Comparison of ENCODE assay signal across 34 cellular contexts in the genomic region with DNA sequence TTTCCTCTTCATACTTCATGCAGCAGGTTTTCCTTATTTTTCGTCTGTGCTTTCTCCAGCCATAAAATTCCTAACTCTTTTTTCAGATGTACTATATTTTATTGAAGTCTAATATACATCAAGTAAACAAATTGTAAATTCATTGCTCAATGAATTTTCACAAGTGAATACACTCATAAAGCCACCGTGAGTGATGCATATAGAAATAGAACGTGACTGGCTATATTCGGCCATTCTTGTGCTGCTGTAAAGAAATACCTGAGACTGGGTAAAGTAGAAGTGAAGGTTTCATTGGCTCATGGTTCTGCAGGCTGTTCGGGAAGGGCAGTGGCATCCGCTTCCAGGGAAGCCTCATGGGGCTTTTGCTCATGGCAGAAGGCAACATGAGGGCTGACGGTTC.
DNase-seq lines count a peak whose midpoint lies in the region; ATAC-seq, FAIRE-seq and TF ChIP-seq lines count a peak whose summit lies in the region.
"Had no signal": no experiment of that assay in that cellular context is flagged by ENCODE, and none has a peak within 500 bp of the region (broad histone marks: within the 10 kb centered on the region; RNA-seq: fewer than 3 reads in every experiment).

No MANE protein-coding gene starts in this region.

- intact Hi-C loops in left colon (cut with DNase I, micrococcal nuclease) = no loop called here
- intact Hi-C loops in mucosa of descending colon (cut with DNase I, micrococcal nuclease) = no loop called here

- H3K56ac ChIP-seq in H1 (replicated peaks; ENCODE audit: insufficient read length, low read depth, low read length) = no peak overlapping the region

- no peak for TF ChIP-seq POLR2A in H1 (IDR thresholded peaks at IDR 0.05; ENCODE audit: control extremely low read depth in 1 of 2, low read depth in 2 of 2, low read length in 2 of 2)

- H3K23me2 ChIP-seq in H1 (ENCODE audit: low read depth, low read length) = no peaks in the 10 kb centered on the region

- no peak overlapping the region for H3K23ac ChIP-seq in H1 (ENCODE audit: insufficient read length)

- H4K20me1 ChIP-seq in H1 (replicated peaks in 1 of 2; ENCODE audit: control insufficient read depth in 1 of 2, insufficient read depth in 2 of 2, low read length in 2 of 2) = no peaks in the 10 kb centered on the region
- no peaks in the 10 kb centered on the region for H4K20me1 ChIP-seq in neural progenitor cell (ENCODE audit: low read depth)
- H4K20me1 ChIP-seq: BLaER1; BLaER1 treated with 17β-estradiol and CSF1 and Interleukin-3, amounts not matched to agents 10 nM and 100 nM had no signal

- H3K27me3 ChIP-seq in H1 (replicated peaks in 1 of 4; ENCODE audit: control insufficient read depth in 3 of 4, extremely low read depth in 1 of 4, insufficient read depth in 3 of 4, low read length in 3 of 4) (no peaks in the 10 kb centered on the region), neural progenitor cell (no peaks in the 10 kb centered on the region)
- H3K27me3 ChIP-seq: BE2C; BLaER1; BLaER1 treated with 17β-estradiol and CSF1 and Interleukin-3, amounts not matched to agents 10 nM and 100 nM had no signal

- no peak overlapping the region for H4K5ac ChIP-seq in H1 (ENCODE audit: insufficient read length, low read depth, low read length)

- no peak overlapping the region for H3K4me3 Mint-ChIP-seq in neural progenitor cell
- H3K4me3 Mint-ChIP-seq: B cell; CD14-positive monocyte; CD4-positive, alpha-beta memory T cell; CD4-positive, alpha-beta T cell; CD4-positive, CD25-positive, alpha-beta regulatory T cell; CD8-positive, alpha-beta memory T cell; CD8-positive, alpha-beta T cell had no signal

- peaks cover 1% of the 10 kb centered on the region for H3K27me3 Mint-ChIP-seq in neural progenitor cell (ENCODE audit: insufficient read depth, low read depth)
- H3K27me3 Mint-ChIP-seq: B cell; CD4-positive, alpha-beta memory T cell; CD4-positive, alpha-beta T cell; CD4-positive, CD25-positive, alpha-beta regulatory T cell; CD8-positive, alpha-beta memory T cell had no signal

- no peak overlapping the region for H3K18ac ChIP-seq in H1 (ENCODE audit: extremely low read depth, low read length)

- no peak overlapping the region for H2BK15ac ChIP-seq in H1 (ENCODE audit: low read length)

- H3K4me3 ChIP-seq in H1 (ENCODE audit: extremely low read depth in 1 of 4, insufficient read depth in 2 of 4, low read depth in 3 of 4, low read length in 4 of 4) (no peak overlapping the region), mucosa of descending colon (no peak overlapping the region), neural progenitor cell (no peak overlapping the region)
- H3K4me3 ChIP-seq: A549; BLaER1; BLaER1 treated with 17β-estradiol and CSF1 and Interleukin-3, amounts not matched to agents 10 nM and 100 nM had no signal

- H4K8ac ChIP-seq in H1 (ENCODE audit: extremely low read depth, insufficient read depth, low read length) = no peak overlapping the region

- H3K36me3 ChIP-seq in H1 (ENCODE audit: control insufficient read depth in 2 of 4, insufficient read depth in 4 of 4, low read length in 3 of 4) = no peaks in the 10 kb centered on the region
- no peaks in the 10 kb centered on the region for H3K36me3 ChIP-seq in mucosa of descending colon (ENCODE audit: low read depth)
- no peaks in the 10 kb centered on the region for H3K36me3 ChIP-seq in neural progenitor cell
- H3K36me3 ChIP-seq: BE2C; BLaER1; BLaER1 treated with 17β-estradiol and CSF1 and Interleukin-3, amounts not matched to agents 10 nM and 100 nM had no signal

- no peak overlapping the region for H3K9ac ChIP-seq in H1 (replicated peaks in 1 of 4; ENCODE audit: extremely low read depth in 1 of 4, low read depth in 3 of 4, low read length in 3 of 4)
- H3K9ac ChIP-seq in neural progenitor cell = no peak overlapping the region
- H3K9ac ChIP-seq: BLaER1; BLaER1 treated with 17β-estradiol and CSF1 and Interleukin-3, amounts not matched to agents 10 nM and 100 nM had no signal

- H3K9me3 ChIP-seq in H1 (ENCODE audit: insufficient read depth in 2 of 2, low read depth in 1 of 2, low read length in 1 of 2) (no peaks in the 10 kb centered on the region; a peak in 1 of 4 replicates), mucosa of descending colon (no peaks in the 10 kb centered on the region), neural progenitor cell (ENCODE audit: low read depth) (no peaks in the 10 kb centered on the region)
- H3K9me3 ChIP-seq: BE2C, Caco-2 had no signal

- H3K36me3 Mint-ChIP-seq in neural progenitor cell = no peaks in the 10 kb centered on the region
- H3K36me3 Mint-ChIP-seq: CD14-positive monocyte; CD4-positive, alpha-beta memory T cell; CD4-positive, CD25-positive, alpha-beta regulatory T cell; CD8-positive, alpha-beta memory T cell; CD8-positive, alpha-beta T cell had no signal

- no peak overlapping the region for H2BK20ac ChIP-seq in H1 (ENCODE audit: low read length)

- H3K4me2 ChIP-seq in H1 (ENCODE audit: insufficient read depth in 1 of 2, low read depth in 2 of 2, low read length in 2 of 2) (no peak overlapping the region), neural progenitor cell (peak overlapping the region; percentile 1)
- H3K4me2 ChIP-seq: A549; BLaER1; BLaER1 treated with 17β-estradiol and CSF1 and Interleukin-3, amounts not matched to agents 10 nM and 100 nM had no signal

- no peak overlapping the region for H2BK12ac ChIP-seq in H1 (ENCODE audit: low read depth, low read length)

- CTCF ChIA-PET in H1 (lab: Charles Lee; ENCODE audit: partially characterized antibody) = interaction anchor here (2.7 kb wide), 1 partner anchor 47 kb away, joined by 11 read pairs; no protein-coding TSS in a partner anchor

- no peak overlapping the region for H3K27ac Mint-ChIP-seq in neural progenitor cell
- H3K27ac Mint-ChIP-seq: B cell; CD4-positive, alpha-beta memory T cell; CD4-positive, alpha-beta T cell; CD4-positive, CD25-positive, alpha-beta regulatory T cell; CD8-positive, alpha-beta memory T cell; CD8-positive, alpha-beta T cell had no signal

- DNase-seq in H1 (ENCODE audit: low read depth in 1 of 2, low spot score in 2 of 2) = no peak
- no peak for DNase-seq in left colon
- no peak for DNase-seq in mucosa of descending colon
- DNase-seq in neural progenitor cell (ENCODE audit: low spot score) = no peak
- no peak for DNase-seq in activated CD4-positive, alpha-beta T cell treated with anti-CD3 and anti-CD28 coated beads, Interleukin-2, amount 50 U/mL, for 4 hours
- no peak for DNase-seq in A172 (ENCODE audit: low spot score)
- DNase-seq: 8988T; ACHN; AML-193; BE2C; C1 segment of cervical spinal cord; Caco-2; Calu3; CD4-positive, alpha-beta memory T cell; CD4-positive, alpha-beta T cell; CD4-positive, CD25-positive, alpha-beta regulatory T cell; CD8-positive, alpha-beta memory T cell; CD8-positive, alpha-beta T cell; COR-L47; DMS 273 treated with DMSO at 0.1 percent for 48 hours; DMS53; DND-41; EL had no signal

- no peak overlapping the region for H2AK5ac ChIP-seq in H1 (ENCODE audit: low read depth, low read length)

- H3F3A ChIP-seq in neural progenitor cell (ENCODE audit: low read depth) = no peaks in the 10 kb centered on the region

- no peaks in the 10 kb centered on the region for H3K4me1 Mint-ChIP-seq in neural progenitor cell
- H3K4me1 Mint-ChIP-seq: B cell; CD14-positive monocyte; CD4-positive, alpha-beta memory T cell; CD4-positive, CD25-positive, alpha-beta regulatory T cell; CD8-positive, alpha-beta memory T cell had no signal

- H3K9me3 Mint-ChIP-seq in neural progenitor cell = peaks cover 5% of the 10 kb centered on the region

- no peaks in the 10 kb centered on the region; a peak in 2 of 7 replicates for H3K4me1 ChIP-seq in H1 (replicated peaks in 1 of 4; ENCODE audit: control insufficient read depth in 3 of 4, insufficient read depth in 4 of 4, low read length in 3 of 4)
- peaks cover 4% of the 10 kb centered on the region for H3K4me1 ChIP-seq in mucosa of descending colon (ENCODE audit: low read depth)
- no peaks in the 10 kb centered on the region for H3K4me1 ChIP-seq in neural progenitor cell
- H3K4me1 ChIP-seq: A549, BE2C, BLaER1, Caco-2 had no signal

- H3K27ac ChIP-seq in H1 (ENCODE audit: low read depth, low read length) = no peak overlapping the region
- no peak overlapping the region for H3K27ac ChIP-seq in neural progenitor cell
- H3K27ac ChIP-seq: 22Rv1; A549; BLaER1; BLaER1 treated with 17β-estradiol and CSF1 and Interleukin-3, amounts not matched to agents 10 nM and 100 nM; C4-2B had no signal

- no peak overlapping the region for H2BK5ac ChIP-seq in H1 (ENCODE audit: low read depth, low read length)

- POLR2A ChIA-PET in H1 (lab: Charles Lee; ENCODE audit: partially characterized antibody) = no interaction called here

- no peaks in the 10 kb centered on the region for H3K79me1 ChIP-seq in H1 (ENCODE audit: low read depth, low read length)

- no peak for TF ChIP-seq CTCF in H1 (IDR thresholded peaks at IDR 0.05; ENCODE audit: control extremely low read depth in 1 of 3, insufficient read depth in 1 of 3, low read depth in 1 of 3, low read length in 3 of 3)
- no peak for TF ChIP-seq CTCF in mucosa of descending colon (IDR thresholded peaks at IDR 0.05)
- no peak for TF ChIP-seq CTCF in neural progenitor cell (IDR thresholded peaks at IDR 0.05)

- no peak for TF ChIP-seq RAD21 in H1 (IDR thresholded peaks at IDR 0.05 in 1 of 2, conservative IDR thresholded peaks at IDR 0.05 in 1 of 2; ENCODE audit: low read depth in 2 of 2, low read length in 2 of 2)

- H3K79me2 ChIP-seq in H1 (ENCODE audit: control insufficient read depth in 1 of 2, insufficient read depth in 2 of 2, low read length in 2 of 2) = no peaks in the 10 kb centered on the region
- H3K79me2 ChIP-seq in neural progenitor cell (ENCODE audit: low read depth) = no peaks in the 10 kb centered on the region

- no peak overlapping the region for H2BK120ac ChIP-seq in H1 (replicated peaks; ENCODE audit: low read depth, low read length)

- H3K4ac ChIP-seq in H1 (replicated peaks; ENCODE audit: insufficient read length, low read depth, low read length) = no peak overlapping the region

- no peak overlapping the region for H4K91ac ChIP-seq in H1 (replicated peaks; ENCODE audit: insufficient read length, low read length)

- 88% methylated on average over 7 of the region's 7 CpGs; no CpG with 5 or more reads in 1 of the 2 experiments for WGBS in H1 (ENCODE audit: extremely low coverage in 1 of 2, insufficient coverage in 1 of 2, insufficient read length in 1 of 2, insufficient replicate concordance in 2 of 2, low coverage in 1 of 2, low lambda C conversion rate in 2 of 2, missing lambda C conversion rate in 1 of 2), 2 experiments

- ATAC-seq in left colon (peak; percentile 70), mucosa of descending colon (peak; percentile 69), GM18909 (IDR thresholded peaks at IDR 0.05; ENCODE audit: poor library complexity, unreplicated experiment) (no peak), HG02610 (IDR thresholded peaks at IDR 0.05; ENCODE audit: unreplicated experiment) (no peak)
- ATAC-seq: A549; CD8-positive, alpha-beta T cell had no signal

- FAIRE-seq in H1 (lab: Jason Lieb, UNC) = no peak
- FAIRE-seq: A204.1, A549, D721Med had no signal

- TF ChIP-seq EP300 in H1 (IDR thresholded peaks at IDR 0.05; ENCODE audit: borderline replicate concordance in 1 of 2, low read depth in 2 of 2, low read length in 2 of 2) = no peak

- H2AFZ ChIP-seq in H1 (ENCODE audit: low read length) (no peak overlapping the region), neural progenitor cell (replicated peaks) (no peak overlapping the region)

- H3K14ac ChIP-seq in H1 (ENCODE audit: insufficient read length) = no peak overlapping the region

Comparison
In these comparisons a context has a peak if more than half of its experiments do, and no peak if none do; other contexts are left out.
1. ATAC-seq: peak in left colon (single experiment) and mucosa of descending colon (single experiment); none in GM18909 (single experiment) and HG02610 (single experiment).